ENCODE assay signal across 26 cellular contexts in the genomic region with DNA sequence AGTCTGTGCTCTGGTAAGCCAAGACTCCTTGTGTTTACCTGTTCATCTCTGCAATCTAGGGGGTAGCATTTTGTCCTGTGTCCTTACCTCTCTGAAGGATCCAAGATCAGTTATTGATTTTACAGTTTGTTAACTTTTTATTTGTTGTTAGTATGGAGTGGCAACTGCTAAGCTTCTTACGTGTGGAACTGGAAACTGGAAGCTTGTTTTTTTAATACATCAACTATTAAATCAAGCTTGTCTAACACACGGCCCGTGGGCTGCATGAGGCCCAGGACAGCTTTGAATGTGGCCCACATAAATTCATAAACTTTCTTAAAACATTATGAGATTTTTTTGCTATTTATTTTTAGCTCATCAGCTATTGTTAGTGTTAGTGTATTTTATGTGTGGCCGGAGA. TPM values are rescaled to one million over a fixed set of nuclear protein-coding genes. Genes with fewer than 3 reads are reported as not detected.
"Had no signal": no experiment of that assay in that cellular context is flagged by ENCODE, and none has a peak within 500 bp of the region (broad histone marks: within the 10 kb centered on the region; RNA-seq: fewer than 3 reads in every experiment).

No MANE protein-coding gene starts in this region.

- H3K27me3 Mint-ChIP-seq: activated B cell treated with CpG ODN at 0.5 μM for 24 hours; activated CD8-positive, alpha-beta memory T cell treated with anti-CD3 and anti-CD28 coated beads, Interleukin-2, amount 10 ng/mL, durations not matched to agents 7 days and 5 days; activated naive CD4-positive, alpha-beta T cell treated with anti-CD3 and anti-CD28 coated beads, Interleukin-2, amount 50 U/mL, for 24 hours; dendritic cell treated with granulocyte-macrophage colony-stimulating factor and Interleukin-4, amounts not matched to agents 40 ng/mL and 50 ng/mL, for 4 days; naive thymus-derived CD8-positive, alpha-beta T cell; stimulated activated memory B cell treated with anti-CD40 and anti-IgM and Interleukin-4, amounts not matched to agents 10 μg/mL and 1 μg/mL and 100 μg/mL, for 72 hours had no signal

- H3K27ac ChIP-seq: breast epithelium, esophagus squamous epithelium, lower lobe of right lung, sigmoid colon, stomach, thyroid gland, upper lobe of left lung, vagina had no signal

- H3K4me3 ChIP-seq: breast epithelium, esophagus squamous epithelium, lower lobe of right lung, sigmoid colon, stomach, thyroid gland, upper lobe of left lung, vagina had no signal

- H3K4me1 Mint-ChIP-seq: activated B cell treated with CpG ODN at 0.5 μM for 24 hours; activated CD8-positive, alpha-beta memory T cell treated with anti-CD3 and anti-CD28 coated beads, Interleukin-2, amount 10 ng/mL, durations not matched to agents 7 days and 5 days had no signal

- H3K9me3 ChIP-seq: breast epithelium, esophagus squamous epithelium, lower lobe of right lung, sigmoid colon, stomach, thyroid gland, upper lobe of left lung, vagina had no signal

- H3K4me3 Mint-ChIP-seq: activated B cell treated with CpG ODN at 0.5 μM for 24 hours; activated CD8-positive, alpha-beta memory T cell treated with anti-CD3 and anti-CD28 coated beads, Interleukin-2, amount 10 ng/mL, durations not matched to agents 7 days and 5 days; activated CD8-positive, alpha-beta T cell treated with anti-CD3 and anti-CD28 coated beads, Interleukin-2, amount 10 ng/mL, durations not matched to agents 7 days and 5 days; activated naive CD4-positive, alpha-beta T cell treated with anti-CD3 and anti-CD28 coated beads, Interleukin-2, amount 50 U/mL, for 24 hours; dendritic cell treated with granulocyte-macrophage colony-stimulating factor and Interleukin-4, amounts not matched to agents 40 ng/mL and 50 ng/mL, for 4 days; naive thymus-derived CD8-positive, alpha-beta T cell; stimulated activated memory B cell treated with anti-CD40 and anti-IgM and Interleukin-4, amounts not matched to agents 10 μg/mL and 1 μg/mL and 100 μg/mL, for 72 hours; T-helper 1 cell treated with Interleukin-12 subunit alpha and Interleukin-12 subunit beta and Interleukin-4 antibody, amounts not matched to agents 30 μg/mL and 1 μg/mL, for 36 hours had no signal

- H3K4me1 ChIP-seq: breast epithelium, esophagus squamous epithelium, lower lobe of right lung, thyroid gland, vagina had no signal

- H3K27ac Mint-ChIP-seq: activated B cell treated with CpG ODN at 0.5 μM for 24 hours; activated CD8-positive, alpha-beta memory T cell treated with anti-CD3 and anti-CD28 coated beads, Interleukin-2, amount 10 ng/mL, durations not matched to agents 7 days and 5 days; activated CD8-positive, alpha-beta T cell treated with anti-CD3 and anti-CD28 coated beads, Interleukin-2, amount 10 ng/mL, durations not matched to agents 7 days and 5 days; activated naive CD4-positive, alpha-beta T cell treated with anti-CD3 and anti-CD28 coated beads, Interleukin-2, amount 50 U/mL, for 24 hours; activated T-helper 2 cell treated with anti-CD3 and anti-CD28 coated beads, Interferon-gamma antibody, Interleukin-2, Interleukin-4, amounts not matched to agents 10 μg/mL and 5 μg/mL and 100 μg/mL, durations not matched to agents 14 hours and 24 hours and 36 hours; dendritic cell treated with granulocyte-macrophage colony-stimulating factor and Interleukin-4, amounts not matched to agents 40 ng/mL and 50 ng/mL, for 4 days; naive thymus-derived CD8-positive, alpha-beta T cell; stimulated activated memory B cell treated with anti-CD40 and anti-IgM and Interleukin-4, amounts not matched to agents 10 μg/mL and 1 μg/mL and 100 μg/mL, for 72 hours; T-helper 1 cell treated with Interleukin-12 subunit alpha and Interleukin-12 subunit beta and Interleukin-4 antibody, amounts not matched to agents 30 μg/mL and 1 μg/mL, for 36 hours had no signal

- DNase-seq: activated B cell treated with CpG ODN at 0.5 μM for 24 hours; activated CD4-positive, alpha-beta T cell treated with anti-CD3 and anti-CD28 coated beads, Interleukin-2, amount 50 U/mL, for 1 hour; activated CD8-positive, alpha-beta memory T cell treated with anti-CD3 and anti-CD28 coated beads, Interleukin-2, amount 10 ng/mL, durations not matched to agents 7 days and 5 days; activated CD8-positive, alpha-beta T cell treated with anti-CD3 and anti-CD28 coated beads, Interleukin-2, amount 10 ng/mL, durations not matched to agents 7 days and 5 days; activated T-cell treated with anti-CD3 and anti-CD28 coated beads, Interleukin-2, amount 50 U/mL, for 48 hours; central memory CD4-positive, alpha-beta T cell; esophagus squamous epithelium; lower lobe of right lung; mesenchymal stem cell; naive thymus-derived CD8-positive, alpha-beta T cell; retina; sigmoid colon; small intestine; stimulated activated CD4-positive, alpha-beta T cell treated with anti-CD3 and anti-CD28 coated beads, Interleukin-4, amount 100 ng/mL, for 4 hours; stimulated activated CD8-positive, alpha-beta memory T cell treated with anti-CD3 and anti-CD28 coated beads, Interleukin-4, amount 100 ng/mL, for 48 hours; stomach; T1000; thyroid gland; upper lobe of left lung had no signal

- H3K27me3 ChIP-seq: breast epithelium, esophagus squamous epithelium, sigmoid colon, stomach, thyroid gland, upper lobe of left lung, vagina had no signal

- ATAC-seq: activated CD8-positive, alpha-beta memory T cell treated with anti-CD3 and anti-CD28 coated beads, Interleukin-2, amount 10 ng/mL, durations not matched to agents 7 days and 5 days; activated CD8-positive, alpha-beta T cell treated with anti-CD3 and anti-CD28 coated beads, Interleukin-2, amount 10 ng/mL, durations not matched to agents 7 days and 5 days; lower lobe of right lung; naive thymus-derived CD8-positive, alpha-beta T cell; stimulated activated memory B cell treated with anti-CD40 and anti-IgM and Interleukin-4, amounts not matched to agents 10 μg/mL and 1 μg/mL and 100 μg/mL, for 72 hours had no signal

- H3K36me3 ChIP-seq: breast epithelium, vagina had no signal

- H3K9me3 Mint-ChIP-seq: activated B cell treated with CpG ODN at 0.5 μM for 24 hours; activated naive CD4-positive, alpha-beta T cell treated with anti-CD3 and anti-CD28 coated beads, Interleukin-2, amount 50 U/mL, for 24 hours; activated T-helper 2 cell treated with anti-CD3 and anti-CD28 coated beads, Interferon-gamma antibody, Interleukin-2, Interleukin-4, amounts not matched to agents 10 μg/mL and 5 μg/mL and 100 μg/mL, durations not matched to agents 14 hours and 24 hours and 36 hours; dendritic cell treated with granulocyte-macrophage colony-stimulating factor and Interleukin-4, amounts not matched to agents 40 ng/mL and 50 ng/mL, for 4 days; naive thymus-derived CD8-positive, alpha-beta T cell; stimulated activated memory B cell treated with anti-CD40 and anti-IgM and Interleukin-4, amounts not matched to agents 10 μg/mL and 1 μg/mL and 100 μg/mL, for 72 hours; T-helper 1 cell treated with Interleukin-12 subunit alpha and Interleukin-12 subunit beta and Interleukin-4 antibody, amounts not matched to agents 30 μg/mL and 1 μg/mL, for 36 hours had no signal

RNA-seq across cellular contexts. Expression of a gene that starts 52.1 kb away (rescaled TPM):
- total RNA-seq: activated CD8-positive, alpha-beta T cell treated with anti-CD3 and anti-CD28 coated beads, Interleukin-2, amount 10 ng/mL, durations not matched to agents 7 days and 5 days; esophagus squamous epithelium; stomach; vagina had no signal
- polyA plus RNA-seq: naive thymus-derived CD8-positive, alpha-beta T cell had no signal
